ENCODE assay signal across 1 cellular context in the genomic region with DNA sequence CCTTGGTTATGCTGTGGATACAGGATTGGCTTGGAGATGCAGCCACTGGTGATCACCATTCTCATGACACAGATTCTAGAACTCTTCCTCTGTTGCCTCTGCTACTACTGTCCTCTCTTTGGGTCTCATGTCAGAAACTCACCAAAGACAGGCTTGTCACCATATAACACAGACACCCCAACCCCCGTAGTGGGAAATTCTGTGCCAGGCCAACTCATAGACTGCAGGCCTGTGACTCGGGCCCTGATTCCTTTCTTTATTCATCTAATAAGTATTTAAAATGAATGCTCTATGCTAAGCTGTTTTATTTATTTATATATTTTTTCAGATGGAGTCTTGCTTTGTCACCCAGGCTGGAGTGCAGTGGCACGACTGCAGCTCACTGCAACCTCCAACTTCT.
TF ChIP-seq lines count a peak whose summit lies in the region.

No MANE protein-coding gene starts in this region.

TF ChIP-seq in GM12891, 5 proteins besides CTCF, POLR2A, EP300 and RAD21:
- TF ChIP-seq SPI1 (IDR thresholded peaks at IDR 0.05; ENCODE audit: low read depth, low read length) (no peak), POU2F2 (IDR thresholded peaks at IDR 0.05; ENCODE audit: low read depth, low read length) (no peak), TAF1 (IDR thresholded peaks at IDR 0.05; ENCODE audit: low read depth, low read length) (no peak), PAX5 (IDR thresholded peaks at IDR 0.05; ENCODE audit: insufficient read depth, low read length, severe bottlenecking) (no peak), POLR2AphosphoS5 (IDR thresholded peaks at IDR 0.05; ENCODE audit: low read depth, low read length) (no peak)
